24 cellular contexts compared by ENCODE assay signal in the genomic region with DNA sequence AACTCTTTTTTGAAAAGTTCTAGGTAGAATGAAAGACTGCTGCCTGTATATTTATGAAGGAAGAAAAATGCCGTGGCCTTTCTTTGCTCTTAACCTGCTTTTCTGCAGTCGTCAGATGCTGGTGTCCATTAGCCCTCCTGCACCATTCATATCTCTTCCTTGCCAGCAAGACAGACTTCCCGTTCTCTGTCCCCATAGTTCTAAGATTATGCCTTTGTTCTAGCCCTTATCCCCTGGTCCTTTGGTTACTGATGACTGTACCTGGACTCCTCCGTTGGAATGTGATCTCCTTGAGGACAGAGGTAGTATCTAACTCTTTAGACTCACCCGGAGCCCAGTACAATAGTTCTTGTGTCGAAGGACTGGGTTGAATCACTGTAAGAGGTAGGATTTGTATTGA.
"Had no signal": no experiment of that assay in that cellular context is flagged by ENCODE, and none has a peak within 500 bp of the region (broad histone marks: within the 10 kb centered on the region; RNA-seq: fewer than 3 reads in every experiment).

No MANE protein-coding gene starts in this region.

- H3K4me3 ChIP-seq: K562 had no signal

- ATAC-seq: K562 had no signal

- DNase-seq: activated CD4-positive, alpha-beta T cell treated with anti-CD3 and anti-CD28 coated beads, Interleukin-2, amount 50 U/mL, for 1 hour; activated gamma-delta T cell; activated T-cell treated with anti-CD3 and anti-CD28 coated beads for 4 hours; aorta; central memory CD4-positive, alpha-beta T cell; Kasumi-1; NCI-H1092; NCI-H1417; NCI-H1694; NCI-H2029 treated with DMSO at 0.1 percent for 48 hours; NCI-H345; NCI-H510A; NCI-H526 treated with DMSO at 0.1 percent for 48 hours; NCI-H82; OCI-M1; SHP77 treated with DMSO at 0.1 percent for 48 hours; T-helper 9 cell had no signal

- H3K9me3 Mint-ChIP-seq: activated CD4-positive, alpha-beta memory T cell treated with anti-CD3 and anti-CD28 coated beads, Interleukin-2, amount 10 ng/mL, durations not matched to agents 7 days and 5 days; activated naive CD4-positive, alpha-beta T cell treated with anti-CD3 and anti-CD28 coated beads for 36 hours; activated T-helper 17 cell treated with anti-CD3 and anti-CD28 coated beads, Interleukin-2, amount 50 U/mL, for 72 hours; T-helper 1 cell treated with Interleukin-12 subunit alpha and Interleukin-12 subunit beta and Interleukin-4 antibody, amounts not matched to agents 30 μg/mL and 1 μg/mL, for 36 hours; WTC11 had no signal

- H3K4me3 Mint-ChIP-seq: activated CD4-positive, alpha-beta memory T cell treated with anti-CD3 and anti-CD28 coated beads, Interleukin-2, amount 10 ng/mL, durations not matched to agents 7 days and 5 days; activated naive CD4-positive, alpha-beta T cell treated with anti-CD3 and anti-CD28 coated beads for 36 hours; activated naive CD8-positive, alpha-beta T cell; activated T-helper 17 cell treated with anti-CD3 and anti-CD28 coated beads, Interleukin-2, amount 50 U/mL, for 72 hours; T-helper 1 cell treated with Interleukin-12 subunit alpha and Interleukin-12 subunit beta and Interleukin-4 antibody, amounts not matched to agents 30 μg/mL and 1 μg/mL, for 36 hours; WTC11 had no signal

- H3K27me3 Mint-ChIP-seq: activated CD4-positive, alpha-beta memory T cell treated with anti-CD3 and anti-CD28 coated beads, Interleukin-2, amount 10 ng/mL, durations not matched to agents 7 days and 5 days; activated naive CD8-positive, alpha-beta T cell; activated T-helper 17 cell treated with anti-CD3 and anti-CD28 coated beads, Interleukin-2, amount 50 U/mL, for 72 hours had no signal

- H3K36me3 Mint-ChIP-seq: activated naive CD8-positive, alpha-beta T cell; WTC11 had no signal

- H3K27ac Mint-ChIP-seq: activated CD4-positive, alpha-beta memory T cell treated with anti-CD3 and anti-CD28 coated beads, Interleukin-2, amount 10 ng/mL, durations not matched to agents 7 days and 5 days; activated naive CD4-positive, alpha-beta T cell treated with anti-CD3 and anti-CD28 coated beads for 36 hours; activated naive CD8-positive, alpha-beta T cell; T-helper 1 cell treated with Interleukin-12 subunit alpha and Interleukin-12 subunit beta and Interleukin-4 antibody, amounts not matched to agents 30 μg/mL and 1 μg/mL, for 36 hours had no signal
